Comparison of ENCODE assay signal across 25 cellular contexts in the genomic region with DNA sequence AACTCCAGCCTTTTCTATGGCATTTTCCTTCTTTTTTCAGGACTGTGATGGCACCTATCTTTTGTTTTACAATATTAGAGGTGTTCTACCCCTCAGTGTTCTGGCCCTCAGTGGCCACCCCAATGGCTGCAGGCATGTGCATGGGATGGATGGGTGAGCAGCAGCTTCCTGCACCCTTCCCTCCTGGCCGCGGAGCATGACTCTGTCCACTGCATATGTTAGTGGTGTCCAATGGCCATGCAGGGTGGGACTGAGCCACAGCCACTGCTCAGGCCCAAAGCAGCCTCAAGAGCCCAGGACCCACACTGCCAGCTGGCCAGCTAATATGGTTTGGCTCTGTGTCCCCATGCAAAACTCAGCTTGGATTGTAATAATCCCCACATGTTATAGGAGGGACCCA.
A peak's percentile ranks its signal among the peaks of the same experiment; 100 is the strongest.
DNase-seq lines count a peak whose midpoint lies in the region; ATAC-seq and TF ChIP-seq lines count a peak whose summit lies in the region.
"Had no signal": no experiment of that assay in that cellular context is flagged by ENCODE, and none has a peak within 500 bp of the region (broad histone marks: within the 10 kb centered on the region; RNA-seq: fewer than 3 reads in every experiment).

No MANE protein-coding gene starts in this region.

- ATAC-seq in stimulated activated effector memory CD8-positive, alpha-beta T cell treated with anti-CD3 and anti-CD28 coated beads, Interleukin-12 subunit alpha, Interleukin-12 subunit beta, amount 100 ng/mL, for 72 hours: peak; percentile 21
- ATAC-seq in upper lobe of right lung: peak; percentile 25
- ATAC-seq: GM12878 had no signal

- H3K36me3 ChIP-seq in endodermal cell (ENCODE audit: control insufficient read depth, insufficient read depth, low read length) (no peaks in the 10 kb centered on the region), mesenchymal stem cell (ENCODE audit: control insufficient read depth in 1 of 2, insufficient read depth in 2 of 2, low read depth in 1 of 2, low read length in 2 of 2) (no peaks in the 10 kb centered on the region), upper lobe of right lung (no peaks in the 10 kb centered on the region)
- H3K36me3 ChIP-seq: BE2C, BLaER1 had no signal

- WGBS in endodermal cell (ENCODE audit: insufficient coverage in 1 of 2, insufficient read length in 1 of 2), 2 experiments: 100% methylated on average over 2 of the region's 2 CpGs; no CpG with 5 or more reads in 1 of the 2 experiments
- 100% methylated on average over 2 of the region's 2 CpGs for WGBS in mesenchymal stem cell

- TF ChIP-seq CTCF in endodermal cell (conservative IDR thresholded peaks at IDR 0.05): no peak
- no peak for TF ChIP-seq CTCF in upper lobe of right lung (IDR thresholded peaks at IDR 0.05)

- no peak for DNase-seq in endodermal cell
- no peak for DNase-seq in mesenchymal stem cell
- DNase-seq in stimulated activated effector memory CD8-positive, alpha-beta T cell treated with anti-CD3 and anti-CD28 coated beads, Interleukin-12 subunit alpha, Interleukin-12 subunit beta, amount 100 ng/mL, for 72 hours (ENCODE audit: low spot score in 2 of 2): no peak
- no peak for DNase-seq in upper lobe of right lung
- DNase-seq in kidney glomerular epithelial cell (lab: John Stamatoyannopoulos, UW): no peak
- DNase-seq in NCI-H1436 (lab: John Stamatoyannopoulos, UW): no peak
- no peak for DNase-seq in NCI-H526 (lab: John Stamatoyannopoulos, UW)
- DNase-seq in COR-L47 (lab: John Stamatoyannopoulos, UW): no peak
- DNase-seq: 8988T; ACHN; BE2C; C1 segment of cervical spinal cord; CD4-positive, alpha-beta memory T cell; CD4-positive, CD25-positive, alpha-beta regulatory T cell; CD8-positive, alpha-beta memory T cell; DMS 273 treated with DMSO at 0.1 percent for 48 hours; DMS153; DMS53; DMS79; DND-41; EL; GDM1 had no signal

- no peak overlapping the region for H3K4me3 Mint-ChIP-seq in endodermal cell
- H3K4me3 Mint-ChIP-seq in stimulated activated effector memory CD8-positive, alpha-beta T cell treated with anti-CD3 and anti-CD28 coated beads, Interleukin-12 subunit alpha, Interleukin-12 subunit beta, amount 100 ng/mL, for 72 hours: no peak overlapping the region
- H3K4me3 Mint-ChIP-seq: CD14-positive monocyte; CD4-positive, alpha-beta memory T cell; CD8-positive, alpha-beta memory T cell had no signal

- H3K27ac ChIP-seq in endodermal cell (ENCODE audit: low read depth, low read length) (no peak overlapping the region), mesenchymal stem cell (ENCODE audit: low read length, poor library complexity, severe bottlenecking) (no peak overlapping the region), upper lobe of right lung (no peak overlapping the region)
- H3K27ac ChIP-seq: BLaER1 had no signal

- H3K27me3 ChIP-seq in endodermal cell (ENCODE audit: control insufficient read depth, insufficient read depth, low read length, poor library complexity, severe bottlenecking) (no peaks in the 10 kb centered on the region), mesenchymal stem cell (ENCODE audit: control insufficient read depth in 1 of 2, insufficient read depth in 1 of 2, low read length in 2 of 2) (no peaks in the 10 kb centered on the region), upper lobe of right lung (no peaks in the 10 kb centered on the region)
- H3K27me3 ChIP-seq: BE2C, BLaER1 had no signal

- no peak overlapping the region for H3K14ac ChIP-seq in mesenchymal stem cell (ENCODE audit: low read length in 2 of 2)

- intact Hi-C loops in upper lobe of right lung (cut with DNase I): no loop called here

- H3K4me2 ChIP-seq in mesenchymal stem cell (ENCODE audit: low read length, poor library complexity, severe bottlenecking): no peak overlapping the region
- H3K4me2 ChIP-seq: BLaER1 had no signal

- H3K4me3 ChIP-seq in endodermal cell (ENCODE audit: low read length) (peak overlapping the region; percentile 16), mesenchymal stem cell (ENCODE audit: insufficient read depth in 1 of 2, low read depth in 1 of 2, low read length in 2 of 2) (no peak overlapping the region), upper lobe of right lung (no peak overlapping the region)
- H3K4me3 ChIP-seq: BLaER1, GM12878 had no signal

- peaks cover 41% of the 10 kb centered on the region for H3K9me3 Mint-ChIP-seq in endodermal cell
- H3K9me3 Mint-ChIP-seq in stimulated activated effector memory CD8-positive, alpha-beta T cell treated with anti-CD3 and anti-CD28 coated beads, Interleukin-12 subunit alpha, Interleukin-12 subunit beta, amount 100 ng/mL, for 72 hours: peaks cover 12% of the 10 kb centered on the region

- H3K36me3 Mint-ChIP-seq in endodermal cell (ENCODE audit: low read depth): peaks cover 2% of the 10 kb centered on the region
- H3K36me3 Mint-ChIP-seq in stimulated activated effector memory CD8-positive, alpha-beta T cell treated with anti-CD3 and anti-CD28 coated beads, Interleukin-12 subunit alpha, Interleukin-12 subunit beta, amount 100 ng/mL, for 72 hours: no peaks in the 10 kb centered on the region
- H3K36me3 Mint-ChIP-seq: CD14-positive monocyte; CD4-positive, alpha-beta memory T cell; CD4-positive, CD25-positive, alpha-beta regulatory T cell; CD8-positive, alpha-beta memory T cell had no signal

- H2BK12ac ChIP-seq in mesenchymal stem cell (ENCODE audit: low read length in 2 of 2): no peak overlapping the region

- H2AK5ac ChIP-seq in mesenchymal stem cell (ENCODE audit: low read length, severe bottlenecking): no peak overlapping the region

- H3K9me3 ChIP-seq in endodermal cell (ENCODE audit: control insufficient read depth, low read length) (peaks cover 49% of the 10 kb centered on the region), mesenchymal stem cell (ENCODE audit: control insufficient read depth, low read length) (peaks cover 30% of the 10 kb centered on the region), upper lobe of right lung (peaks cover 10% of the 10 kb centered on the region)
- H3K9me3 ChIP-seq: BE2C had no signal

- H2BK5ac ChIP-seq in mesenchymal stem cell (ENCODE audit: low read depth, low read length, poor library complexity, severe bottlenecking): no peak overlapping the region

- H2BK120ac ChIP-seq in mesenchymal stem cell (ENCODE audit: low read depth, low read length): no peak overlapping the region

- peak overlapping the region; percentile 7 for H4K91ac ChIP-seq in mesenchymal stem cell (ENCODE audit: low read length)

- no peaks in the 10 kb centered on the region for H3K79me1 ChIP-seq in mesenchymal stem cell (replicated peaks; ENCODE audit: low read length, poor library complexity, severe bottlenecking)

- H2AFZ ChIP-seq in mesenchymal stem cell (ENCODE audit: low read depth, low read length): no peak overlapping the region

- H3K4me1 Mint-ChIP-seq in endodermal cell: peaks cover 6% of the 10 kb centered on the region
- H3K4me1 Mint-ChIP-seq in stimulated activated effector memory CD8-positive, alpha-beta T cell treated with anti-CD3 and anti-CD28 coated beads, Interleukin-12 subunit alpha, Interleukin-12 subunit beta, amount 100 ng/mL, for 72 hours: no peaks in the 10 kb centered on the region
- H3K4me1 Mint-ChIP-seq: CD14-positive monocyte; CD4-positive, alpha-beta memory T cell; CD4-positive, CD25-positive, alpha-beta regulatory T cell; CD8-positive, alpha-beta memory T cell had no signal

- no peak overlapping the region for H3K18ac ChIP-seq in mesenchymal stem cell (ENCODE audit: low read depth in 1 of 2, low read length in 2 of 2)

- H3K27me3 Mint-ChIP-seq in endodermal cell (ENCODE audit: insufficient read depth): peaks cover 2% of the 10 kb centered on the region
- H3K27me3 Mint-ChIP-seq: CD4-positive, alpha-beta memory T cell; CD4-positive, CD25-positive, alpha-beta regulatory T cell had no signal

- H3K9ac ChIP-seq in endodermal cell (ENCODE audit: extremely low read depth, low read length, poor library complexity, severe bottlenecking): no peak overlapping the region
- no peak overlapping the region for H3K9ac ChIP-seq in mesenchymal stem cell (ENCODE audit: low read length)
- H3K9ac ChIP-seq: BLaER1 had no signal

- H2BK15ac ChIP-seq in mesenchymal stem cell (ENCODE audit: low read depth, poor library complexity, severe bottlenecking): no peak overlapping the region

- no peak overlapping the region for H3K23ac ChIP-seq in mesenchymal stem cell (ENCODE audit: low read length in 2 of 2)

- H3K4ac ChIP-seq in mesenchymal stem cell (ENCODE audit: low read depth in 1 of 2, low read length in 2 of 2): no peak overlapping the region

- H3K4me1 ChIP-seq in endodermal cell (ENCODE audit: control insufficient read depth, insufficient read depth, low read length) (no peaks in the 10 kb centered on the region), mesenchymal stem cell (ENCODE audit: control insufficient read depth, insufficient read depth, low read depth, low read length) (no peaks in the 10 kb centered on the region), upper lobe of right lung (no peaks in the 10 kb centered on the region)
- H3K4me1 ChIP-seq: BE2C, BLaER1 had no signal

- H3K27ac Mint-ChIP-seq in endodermal cell: no peak overlapping the region
- no peak overlapping the region for H3K27ac Mint-ChIP-seq in stimulated activated effector memory CD8-positive, alpha-beta T cell treated with anti-CD3 and anti-CD28 coated beads, Interleukin-12 subunit alpha, Interleukin-12 subunit beta, amount 100 ng/mL, for 72 hours
- H3K27ac Mint-ChIP-seq: CD14-positive monocyte; CD4-positive, alpha-beta memory T cell; CD4-positive, CD25-positive, alpha-beta regulatory T cell; CD8-positive, alpha-beta memory T cell had no signal

- H4K8ac ChIP-seq in mesenchymal stem cell (ENCODE audit: low read length): no peak overlapping the region
